In genomic region chr3:49911124-49911420, GRCh38 we compare ENCODE assay signal across 1 cellular context.
TF ChIP-seq lines count a peak whose summit lies in the region.

No MANE protein-coding gene starts in this region.

TF ChIP-seq in WTC11, 78 proteins besides CTCF, POLR2A, EP300 and RAD21 (continued from another document):
- TF ChIP-seq, protein P1, sequence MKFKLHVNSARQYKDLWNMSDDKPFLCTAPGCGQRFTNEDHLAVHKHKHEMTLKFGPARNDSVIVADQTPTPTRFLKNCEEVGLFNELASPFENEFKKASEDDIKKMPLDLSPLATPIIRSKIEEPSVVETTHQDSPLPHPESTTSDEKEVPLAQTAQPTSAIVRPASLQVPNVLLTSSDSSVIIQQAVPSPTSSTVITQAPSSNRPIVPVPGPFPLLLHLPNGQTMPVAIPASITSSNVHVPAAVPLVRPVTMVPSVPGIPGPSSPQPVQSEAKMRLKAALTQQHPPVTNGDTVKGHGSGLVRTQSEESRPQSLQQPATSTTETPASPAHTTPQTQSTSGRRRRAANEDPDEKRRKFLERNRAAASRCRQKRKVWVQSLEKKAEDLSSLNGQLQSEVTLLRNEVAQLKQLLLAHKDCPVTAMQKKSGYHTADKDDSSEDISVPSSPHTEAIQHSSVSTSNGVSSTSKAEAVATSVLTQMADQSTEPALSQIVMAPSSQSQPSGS (CRISPR knock-in tag; IDR thresholded peaks at IDR 0.05; ENCODE audit: borderline replicate concordance, low read depth): no peak
TF ChIP-seq in WTC11: peak in this region for 0.
